1 cellular context compared by ENCODE assay signal in the genomic region with DNA sequence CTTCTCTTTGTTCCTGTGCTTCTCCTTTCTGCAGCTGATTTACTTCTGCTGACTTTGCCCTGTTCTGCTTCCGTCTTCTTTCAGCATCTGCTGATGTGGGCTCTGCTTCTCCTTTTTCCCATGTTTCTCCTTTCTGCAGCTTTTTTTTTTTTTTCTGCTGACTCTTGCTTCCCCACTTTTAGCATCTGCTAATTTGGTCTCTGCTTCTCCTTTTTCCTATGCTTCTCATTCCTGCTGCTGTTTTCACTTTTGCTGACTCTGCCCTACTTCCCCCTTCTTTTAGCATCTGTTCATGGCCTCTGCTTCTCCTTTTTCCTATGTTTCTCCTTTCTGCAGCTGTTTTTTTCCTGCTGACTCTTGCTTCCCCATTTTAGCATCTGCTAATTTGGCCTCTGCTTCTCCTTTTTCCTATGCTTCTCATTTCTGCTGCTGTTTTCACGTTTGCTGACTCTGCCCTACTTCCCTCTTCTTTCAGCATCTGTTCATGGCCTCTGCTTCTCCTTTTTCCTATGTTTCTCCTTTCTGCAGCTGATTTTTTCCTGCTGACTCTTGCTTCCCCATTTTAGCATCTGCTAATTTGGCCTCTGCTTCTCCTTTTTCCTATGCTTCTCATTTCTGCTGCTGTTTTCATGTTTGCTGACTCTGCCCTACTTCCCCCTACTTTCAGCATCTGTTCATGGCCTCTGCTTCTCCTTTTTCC. TPM values are rescaled to one million over a fixed set of nuclear protein-coding genes. Genes with fewer than 3 reads are reported as not detected.
"Had no signal": no experiment of that assay in that cellular context is flagged by ENCODE, and none has a peak within 500 bp of the region (broad histone marks: within the 10 kb centered on the region; RNA-seq: fewer than 3 reads in every experiment).

No MANE protein-coding gene starts in this region.

RNA-seq across cellular contexts. Expression of a gene that starts 58.0 kb away (rescaled TPM):
- total RNA-seq: SJCRH30 had no signal
